Comparison of ENCODE assay signal across 1 cellular context in the genomic region with DNA sequence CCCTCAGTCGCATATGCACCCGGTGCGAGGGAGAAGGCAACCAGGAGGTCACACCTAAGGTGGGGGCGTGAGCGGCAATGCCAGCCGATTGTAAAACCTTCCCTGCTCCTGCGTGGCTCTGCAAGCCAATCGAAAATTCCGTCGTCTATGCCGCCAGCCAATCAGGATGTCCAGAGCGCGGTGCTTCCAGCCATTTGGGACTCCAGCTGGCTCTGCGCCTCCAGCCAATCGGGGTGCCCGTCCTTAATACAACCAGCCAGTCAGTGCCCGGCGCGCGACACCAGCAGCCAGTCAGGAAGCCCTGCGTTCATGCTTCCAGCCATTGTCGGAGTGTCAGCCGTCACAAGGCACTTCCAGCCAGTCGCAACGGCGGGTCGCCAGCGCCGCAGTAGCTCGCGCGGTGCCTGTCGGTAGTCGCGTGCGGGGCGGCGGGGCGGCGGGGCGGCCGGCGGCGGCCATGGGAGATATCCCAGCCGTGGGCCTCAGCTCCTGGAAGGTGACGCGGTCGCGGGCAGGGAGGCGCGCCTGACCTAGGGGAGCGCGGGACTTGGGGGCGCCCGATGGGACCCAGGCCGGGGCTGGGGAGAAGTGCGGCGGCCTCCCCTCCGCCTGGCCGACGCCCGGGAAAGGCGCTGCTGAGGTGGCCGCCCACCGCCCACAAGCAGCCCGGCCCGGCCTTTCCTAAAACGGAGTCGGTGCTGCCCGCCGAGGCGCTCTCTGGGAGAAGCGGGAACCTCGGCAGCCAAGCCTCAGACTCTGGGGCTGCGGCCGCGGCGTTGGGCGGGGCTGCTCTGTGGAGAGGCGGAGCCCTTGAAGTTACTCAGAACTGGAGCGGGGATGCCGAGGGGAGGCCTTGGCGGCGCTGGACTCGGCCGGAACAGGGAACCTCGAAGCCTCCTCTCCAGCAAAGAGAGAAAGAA.
TF ChIP-seq lines count a peak whose summit lies in the region.

A gene (plus strand): TSS at position 340 of the 920 bp plus-strand sequence. CDS start 118 bp downstream, at position 458.

TF ChIP-seq in SK-N-SH, 30 proteins besides CTCF, POLR2A, EP300 and RAD21 (continued from another document):
- TF ChIP-seq, protein P1, sequence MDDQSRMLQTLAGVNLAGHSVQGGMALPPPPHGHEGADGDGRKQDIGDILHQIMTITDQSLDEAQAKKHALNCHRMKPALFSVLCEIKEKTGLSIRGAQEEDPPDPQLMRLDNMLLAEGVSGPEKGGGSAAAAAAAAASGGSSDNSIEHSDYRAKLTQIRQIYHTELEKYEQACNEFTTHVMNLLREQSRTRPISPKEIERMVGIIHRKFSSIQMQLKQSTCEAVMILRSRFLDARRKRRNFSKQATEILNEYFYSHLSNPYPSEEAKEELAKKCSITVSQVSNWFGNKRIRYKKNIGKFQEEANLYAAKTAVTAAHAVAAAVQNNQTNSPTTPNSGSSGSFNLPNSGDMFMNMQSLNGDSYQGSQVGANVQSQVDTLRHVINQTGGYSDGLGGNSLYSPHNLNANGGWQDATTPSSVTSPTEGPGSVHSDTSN (IDR thresholded peaks at IDR 0.05) = peak; percentile 77
- TF ChIP-seq TEAD4 (IDR thresholded peaks at IDR 0.05; ENCODE audit: borderline replicate concordance, insufficient read depth) = no peak
- no peak for TF ChIP-seq TCF12 (IDR thresholded peaks at IDR 0.05)
- no peak for TF ChIP-seq FOXJ3 (CRISPR knock-in tag; IDR thresholded peaks at IDR 0.05)
- TF ChIP-seq, protein P2, sequence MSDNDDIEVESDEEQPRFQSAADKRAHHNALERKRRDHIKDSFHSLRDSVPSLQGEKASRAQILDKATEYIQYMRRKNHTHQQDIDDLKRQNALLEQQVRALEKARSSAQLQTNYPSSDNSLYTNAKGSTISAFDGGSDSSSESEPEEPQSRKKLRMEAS (IDR thresholded peaks at IDR 0.05; ENCODE audit: low read depth) = peak; percentile 67; the same call in 1 of the 2 replicates
- no peak for TF ChIP-seq GATA2 (CRISPR knock-in tag; IDR thresholded peaks at IDR 0.05)
- TF ChIP-seq CHD2 (IDR thresholded peaks at IDR 0.05; ENCODE audit: low read length, partially characterized antibody) = peak; percentile 70
- TF ChIP-seq RCOR1 (IDR thresholded peaks at IDR 0.05; ENCODE audit: low read length) = no peak
